In the genomic region with DNA sequence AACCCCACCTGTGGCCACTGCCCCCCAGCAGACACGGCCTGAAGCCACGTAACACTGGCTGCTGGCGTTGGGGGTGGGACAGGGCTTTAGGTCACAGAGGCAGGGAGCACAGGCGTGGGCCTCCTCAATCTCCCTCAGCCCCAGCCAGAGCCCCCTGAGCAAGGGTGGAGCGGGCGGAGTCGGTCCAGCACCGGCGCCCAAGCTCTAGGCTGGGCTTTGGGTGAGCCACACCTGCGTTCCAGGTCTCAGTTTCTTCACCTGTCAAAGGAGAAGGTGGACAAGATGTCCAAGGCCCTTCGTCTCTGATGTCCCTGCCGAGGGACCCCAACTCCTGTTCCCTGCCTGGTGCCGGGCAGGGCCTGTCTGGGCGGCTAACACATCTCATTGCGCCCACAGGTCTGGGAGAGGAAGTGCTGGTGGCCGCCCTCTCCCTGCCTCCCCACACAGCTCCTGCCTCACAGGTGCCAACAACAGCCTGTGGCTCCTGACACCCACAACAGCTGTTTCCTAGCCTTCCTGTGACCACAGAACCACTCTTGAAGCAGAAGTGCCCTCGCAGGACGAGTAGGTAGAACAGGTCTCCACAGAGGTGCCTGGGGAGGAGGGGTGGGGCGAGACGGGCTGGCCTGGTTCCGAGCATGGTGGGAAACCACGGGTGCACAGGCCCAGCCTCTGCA, we compare ENCODE assay signal across 14 cellular contexts. TPM values are rescaled to one million over a fixed set of nuclear protein-coding genes. Genes with fewer than 3 reads are reported as not detected.
DNase-seq lines count a peak whose midpoint lies in the region; ATAC-seq lines count a peak whose summit lies in the region.
"Had no signal": no experiment of that assay in that cellular context is flagged by ENCODE, and none has a peak within 500 bp of the region (broad histone marks: within the 10 kb centered on the region; RNA-seq: fewer than 3 reads in every experiment).

No MANE protein-coding gene starts in this region.

- H4K91ac ChIP-seq in neuronal stem cell (ENCODE audit: low read depth, low read length, poor library complexity) = no peak overlapping the region

- H2BK120ac ChIP-seq in neuronal stem cell (ENCODE audit: low read depth, low read length) = no peak overlapping the region

- H3K27ac ChIP-seq in neuronal stem cell (replicated peaks; ENCODE audit: low read length) = no peak overlapping the region
- no peak overlapping the region for H3K27ac ChIP-seq in GM23248

- H3K27me3 ChIP-seq in neuronal stem cell (ENCODE audit: control insufficient read depth in 3 of 3, insufficient read depth in 3 of 3, low read depth in 1 of 3, low read length in 3 of 3) = peaks cover 0 to 13% (median 0%) of the 10 kb centered on the region in 3 experiments
- H3K27me3 ChIP-seq in GM23248 (replicated peaks; ENCODE audit: insufficient read depth) = no peaks in the 10 kb centered on the region

- H3K9me3 ChIP-seq in neuronal stem cell (replicated peaks in 1 of 2; ENCODE audit: control insufficient read depth in 2 of 2, insufficient read depth in 1 of 2, low read depth in 1 of 2, low read length in 2 of 2) = peaks cover 2 to 9% of the 10 kb centered on the region in 2 donors
- no peaks in the 10 kb centered on the region for H3K9me3 ChIP-seq in GM23248 (ENCODE audit: low read depth)

- peaks cover 93% of the 10 kb centered on the region for H3K79me2 ChIP-seq in GM23248 (ENCODE audit: insufficient read depth)

- peak overlapping the region; percentile 64 for H2BK15ac ChIP-seq in neuronal stem cell (ENCODE audit: low read length)

- no CpG with 5 or more reads among the region's 22 CpGs for WGBS in neuronal stem cell (ENCODE audit: extremely low coverage in 2 of 2, insufficient read length in 2 of 2, insufficient replicate concordance in 1 of 2), 2 donors
- 88 to 93% methylated on average over 19 to 21 of the region's 22 CpGs for WGBS in GM23248 (ENCODE audit: low coverage in 1 of 2, low lambda C conversion rate in 2 of 2, missing lambda C conversion rate in 2 of 2), 2 experiments

- in situ Hi-C loops in GM23248 (cut with MboI) = loop anchor here (10.0 kb wide), 1 partner anchor 58 kb away; no protein-coding TSS in a partner anchor

- no peak overlapping the region for H2BK12ac ChIP-seq in neuronal stem cell (ENCODE audit: low read length)

- no peaks in the 10 kb centered on the region for H3K4me1 ChIP-seq in neuronal stem cell (ENCODE audit: control insufficient read depth in 2 of 2, insufficient read depth in 1 of 2, low read depth in 1 of 2, low read length in 2 of 2)
- no peaks in the 10 kb centered on the region for H3K4me1 ChIP-seq in GM23248 (ENCODE audit: insufficient read depth)

- H3K18ac ChIP-seq in neuronal stem cell (ENCODE audit: low read length) = peak overlapping the region; percentile 45

- H3K9me2 ChIP-seq in GM23248 (ENCODE audit: insufficient read depth) = no peaks in the 10 kb centered on the region

- no peak overlapping the region for H3K4me2 ChIP-seq in neuronal stem cell (ENCODE audit: insufficient read depth, low read length, poor library complexity, severe bottlenecking)
- no peak overlapping the region for H3K4me2 ChIP-seq in GM23248 (ENCODE audit: unreplicated experiment)

- no peak overlapping the region for H3K4me3 ChIP-seq in neuronal stem cell (ENCODE audit: low read length in 2 of 2)
- H3K4me3 ChIP-seq in GM23248 = no peak overlapping the region

- H3F3A ChIP-seq in GM23248 (ENCODE audit: insufficient read depth) = no peaks in the 10 kb centered on the region

- no peak overlapping the region for H2BK5ac ChIP-seq in neuronal stem cell (ENCODE audit: low read length)

- DNase-seq in NCI-H2171 treated with DMSO at 0.1 percent for 48 hours (lab: John Stamatoyannopoulos, UW) = peak; percentile 9
- DNase-seq in NCI-H2171 (lab: John Stamatoyannopoulos, UW) = no peak
- peak; percentile 44 for DNase-seq in activated gamma-delta T cell (lab: John Stamatoyannopoulos, UW)
- no peak for DNase-seq in neuronal stem cell (ENCODE audit: low spot score)
- DNase-seq in GM23248 = no peak
- no peak for DNase-seq in ecto neural progenitor cell (ENCODE audit: low spot score)
- DNase-seq: activated CD4-positive, alpha-beta T cell treated with anti-CD3 and anti-CD28 coated beads for 48 hours; NCI-H2081 treated with DMSO at 0.1 percent for 48 hours; SHP77 treated with DMSO at 0.1 percent for 48 hours had no signal

- H4K20me1 ChIP-seq in GM23248 (ENCODE audit: insufficient read depth) = no peaks in the 10 kb centered on the region

- no peak overlapping the region for H3K4ac ChIP-seq in neuronal stem cell (ENCODE audit: low read length)

- peaks cover 23% of the 10 kb centered on the region for H3K79me1 ChIP-seq in neuronal stem cell (ENCODE audit: low read depth, low read length)

- peak overlapping the region; percentile 41 for H2AK5ac ChIP-seq in neuronal stem cell (ENCODE audit: low read depth, low read length)

- ATAC-seq in HG02678 (IDR thresholded peaks at IDR 0.05; ENCODE audit: unreplicated experiment) = peak; percentile 80
- no peak for ATAC-seq in GM19397 (IDR thresholded peaks at IDR 0.05; ENCODE audit: unreplicated experiment)
- ATAC-seq: left lobe of liver had no signal

- H3K9ac ChIP-seq in neuronal stem cell (ENCODE audit: low read depth, low read length, poor library complexity) (no peak overlapping the region), GM23248 (no peak overlapping the region)

- H3K36me3 ChIP-seq in neuronal stem cell (replicated peaks in 1 of 2; ENCODE audit: control insufficient read depth in 2 of 2, insufficient read depth in 2 of 2, low read length in 2 of 2) = peaks cover 0 to 12% of the 10 kb centered on the region in 2 donors
- peaks cover 7% of the 10 kb centered on the region; the same call in 1 of the 2 replicates for H3K36me3 ChIP-seq in GM23248 (ENCODE audit: low read depth)

- peak overlapping the region; percentile 90 for H3K23ac ChIP-seq in neuronal stem cell (ENCODE audit: low read depth, low read length, poor library complexity)

- H3K14ac ChIP-seq in neuronal stem cell (ENCODE audit: low read length) = peak overlapping the region; percentile 78

- no peak overlapping the region for H4K8ac ChIP-seq in neuronal stem cell (ENCODE audit: low read depth, low read length)

- H2AFZ ChIP-seq in neuronal stem cell (ENCODE audit: low read length) (no peak overlapping the region), GM23248 (no peak overlapping the region)

RNA-seq across cellular contexts. Expression of gene FAM83G, which starts 12.0 kb away (rescaled TPM):
- 9.5 TPM for polyA plus RNA-seq in neuronal stem cell (2013, experiment 1 of 2)
- 9.7 TPM for polyA plus RNA-seq in neuronal stem cell (2013, experiment 2 of 2)
- total RNA-seq in GM23248 (2014; rRNA removed; shearing (Covaris generic)) = 26.2 and 27.7 TPM in 2 replicates
- polyA plus RNA-seq in GM23248 (2016; fragmentation: Nextera tagmentation; extraction: Ambion mirVana) = 8.9 and 9.3 TPM in 2 replicates

RNA-seq across cellular contexts. Expression of gene SLC5A10, which starts 40.6 kb away (rescaled TPM):
- under 0.01 TPM for polyA plus RNA-seq in neuronal stem cell (2013, experiment 1 of 2)
- not detected for polyA plus RNA-seq in neuronal stem cell (2013, experiment 2 of 2)
- total RNA-seq in GM23248 (2014; rRNA removed; shearing (Covaris generic)) = not detected in 2 replicates
- polyA plus RNA-seq in GM23248 (2016; fragmentation: Nextera tagmentation; extraction: Ambion mirVana) = 0.10 TPM in 1 of 2 replicates, not detected in the other
- total RNA-seq: A172, left lobe of liver, progenitor cell of endocrine pancreas had no signal

RNA-seq across cellular contexts. Expression of gene GRAP, which starts 54.2 kb away (rescaled TPM):
- 0.08 TPM for polyA plus RNA-seq in neuronal stem cell (2013, experiment 1 of 2)
- polyA plus RNA-seq in neuronal stem cell (2013, experiment 2 of 2) = 0.11 TPM
- not detected in 2 replicates for total RNA-seq in GM23248 (2014; rRNA removed; shearing (Covaris generic))
- not detected in 2 replicates for polyA plus RNA-seq in GM23248 (2016; fragmentation: Nextera tagmentation; extraction: Ambion mirVana)
- total RNA-seq: A172, progenitor cell of endocrine pancreas had no signal

Comparison
In these comparisons a context has a peak if more than half of its experiments do, and no peak if none do; other contexts are left out.
1. DNase-seq: peak in NCI-H2171 treated with DMSO at 0.1 percent for 48 hours (single experiment) and activated gamma-delta T cell (single experiment); none in NCI-H2171 (single experiment), neuronal stem cell (single experiment), GM23248 (single experiment) and ecto neural progenitor cell (single experiment).